8 cellular contexts compared by ENCODE assay signal in the genomic region with DNA sequence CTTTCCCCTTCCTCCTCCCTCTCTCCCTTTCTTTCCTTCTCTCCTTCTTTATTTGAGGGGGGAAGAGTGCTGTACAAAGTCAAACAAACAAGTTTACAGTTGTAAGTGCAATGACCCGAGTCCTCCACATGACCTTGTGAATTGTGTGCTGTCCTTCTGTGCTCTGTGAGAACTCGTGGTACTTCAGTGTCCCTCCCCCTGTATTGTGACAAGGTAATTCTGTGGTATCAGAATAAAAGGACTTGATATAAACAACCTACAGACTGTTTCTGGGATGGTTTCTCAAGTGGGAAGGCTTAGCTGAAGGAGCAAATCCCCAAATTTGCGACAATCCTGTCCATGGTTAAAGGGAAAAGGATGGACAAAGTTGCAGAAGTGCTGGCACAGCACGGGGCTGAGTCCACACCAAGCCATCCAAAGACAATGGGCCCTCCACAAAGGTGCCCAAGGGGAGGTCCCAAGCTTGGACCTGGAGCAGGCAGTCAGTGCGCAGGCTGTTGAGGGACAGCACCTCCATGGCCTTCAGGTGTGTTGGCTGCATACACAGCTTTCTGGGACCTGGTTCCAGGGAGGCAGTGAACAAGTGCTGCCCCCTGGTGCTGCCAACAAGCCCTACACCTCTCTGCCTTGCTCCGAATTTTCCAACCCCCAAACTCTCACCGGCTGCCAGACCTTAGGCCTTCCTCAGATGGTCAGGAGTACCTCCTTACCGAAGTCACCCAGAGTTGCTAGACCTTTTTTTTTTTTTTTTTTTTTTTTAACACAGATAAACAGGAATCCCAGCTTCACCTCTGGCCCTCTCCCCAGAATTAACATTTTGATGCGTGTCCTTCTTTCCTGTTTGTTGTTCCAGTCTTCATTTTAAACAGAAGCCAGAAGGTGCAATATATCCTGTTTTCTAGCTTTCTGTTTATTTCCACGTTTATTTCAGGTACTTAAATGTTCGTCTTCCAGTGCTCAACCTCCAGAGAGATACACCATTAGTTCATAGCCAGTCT. TPM values are rescaled to one million over a fixed set of nuclear protein-coding genes. Genes with fewer than 3 reads are reported as not detected.
DNase-seq lines count a peak whose midpoint lies in the region; ATAC-seq and TF ChIP-seq lines count a peak whose summit lies in the region.

No MANE protein-coding gene starts in this region.

- H2BK15ac ChIP-seq in mesendoderm (replicated peaks; ENCODE audit: low read depth) = no peak overlapping the region

- H3K4me2 ChIP-seq in mesendoderm (ENCODE audit: low read length) = no peak overlapping the region

- H3K79me1 ChIP-seq in mesendoderm (ENCODE audit: low read length) = peaks cover 17% of the 10 kb centered on the region

- H3K4me3 ChIP-seq in dorsolateral prefrontal cortex = peak overlapping the region in 1 of 59 donors; percentile 6
- H3K4me3 ChIP-seq in mesendoderm (ENCODE audit: low read length) = no peak overlapping the region

- no peak overlapping the region for H2BK5ac ChIP-seq in mesendoderm (ENCODE audit: low read length)

- intact Hi-C loops in Right ventricle myocardium superior (cut with DNase I) = loop anchor here (5.0 to 10.0 kb wide), 2 partner anchors 134 to 207 kb away; no protein-coding TSS in a partner anchor
- intact Hi-C loops in Right ventricle myocardium inferior (cut with DNase I) = loop anchor here (1.0 to 5.0 kb wide), 2 partner anchors 132 to 204 kb away; no protein-coding TSS in a partner anchor
- intact Hi-C loops in dorsolateral prefrontal cortex (cut with DNase I) = loop anchor here (1.0 kb wide), 1 partner anchor 132 kb away; no protein-coding TSS in a partner anchor

- no peak overlapping the region for H4K5ac ChIP-seq in mesendoderm (ENCODE audit: low read length)

- peak overlapping the region; percentile 33 for H3K9ac ChIP-seq in mesendoderm (ENCODE audit: low read length)

- DNase-seq in Right ventricle myocardium superior (peak; percentile 66), Right ventricle myocardium inferior (ENCODE audit: missing footprints) (no peak), dorsolateral prefrontal cortex (peak in 9 of 10 donors; percentile 50 to 86 (median 73)), mesendoderm (peak; percentile 87), NCI-H526 (lab: John Stamatoyannopoulos, UW) (no peak)
- peak; percentile 69 to 72 for DNase-seq in activated CD4-positive, alpha-beta T cell treated with anti-CD3 and anti-CD28 coated beads for 4 hours
- DNase-seq in stimulated activated CD8-positive, alpha-beta memory T cell treated with anti-CD3 and anti-CD28 coated beads, Interleukin-7, amount 100 ng/mL, for 48 hours (ENCODE audit: extremely low read depth in 1 of 2, low read depth in 1 of 2) = peak; percentile 44 to 52
- DNase-seq in effector CD8-positive, alpha-beta T cell (lab: John Stamatoyannopoulos, UW) = no peak

- no peak overlapping the region for H3K23ac ChIP-seq in mesendoderm (ENCODE audit: low read length)

- no peak overlapping the region for H2AK5ac ChIP-seq in mesendoderm (ENCODE audit: low read length)

- H4K8ac ChIP-seq in mesendoderm (ENCODE audit: low read depth, low read length) = no peak overlapping the region

- H3K56ac ChIP-seq in mesendoderm (ENCODE audit: low read length) = no peak overlapping the region

- no CpG with 5 or more reads among the region's 11 CpGs for WGBS in mesendoderm (ENCODE audit: extremely low coverage, insufficient coverage, low lambda C conversion rate)

- peaks cover 6% of the 10 kb centered on the region for H3K4me1 ChIP-seq in mesendoderm (ENCODE audit: control insufficient read depth, low read depth, low read length)

- peak; percentile 64 to 87 (median 82) for TF ChIP-seq CTCF in dorsolateral prefrontal cortex (IDR thresholded peaks at IDR 0.05 in 54 of 56, conservative IDR thresholded peaks at IDR 0.05 in 2 of 56; ENCODE audit: low read depth in 1 of 56, partially characterized antibody in 56 of 56)

- H3K36me3 ChIP-seq in mesendoderm (ENCODE audit: control insufficient read depth, insufficient read depth, low read length) = peaks cover 3% of the 10 kb centered on the region

- no peaks in the 10 kb centered on the region for H3K27me3 ChIP-seq in dorsolateral prefrontal cortex
- no peaks in the 10 kb centered on the region for H3K27me3 ChIP-seq in mesendoderm (ENCODE audit: insufficient read depth, low read length, poor library complexity)

- H3K27ac ChIP-seq in dorsolateral prefrontal cortex (peak overlapping the region in 9 of 59 donors; percentile 10 to 75 (median 28)), mesendoderm (ENCODE audit: low read depth, low read length) (no peak overlapping the region)

- no peak overlapping the region for H2BK120ac ChIP-seq in mesendoderm (ENCODE audit: low read depth, low read length)

- peaks cover 10% of the 10 kb centered on the region for H3K79me2 ChIP-seq in mesendoderm (ENCODE audit: control insufficient read depth, insufficient read depth, low read length)

- H3K18ac ChIP-seq in mesendoderm (ENCODE audit: low read length) = no peak overlapping the region

- ATAC-seq in Right ventricle myocardium superior (ENCODE audit: poor library complexity) = peak; percentile 14
- ATAC-seq in Right ventricle myocardium inferior = no peak

- no peak overlapping the region for H3K4ac ChIP-seq in mesendoderm (ENCODE audit: low read depth, low read length)

RNA-seq across cellular contexts. Expression of a gene that starts 2.6 kb away (rescaled TPM):
- total RNA-seq in Right ventricle myocardium superior (103 TPM), Right ventricle myocardium inferior (99.5 TPM), dorsolateral prefrontal cortex (100 to 1,000 TPM in 17 of 120 experiments, 10 to 100 TPM in 103; 53.0 to 121 (median 85.4) TPM)
- 77.8 TPM for polyA plus RNA-seq in mesendoderm (2013, experiment 1 of 2)
- polyA plus RNA-seq in mesendoderm (2013, experiment 2 of 2) = 76.2 TPM

RNA-seq across cellular contexts. Expression of a gene that starts 17.7 kb away (rescaled TPM):
- total RNA-seq in Right ventricle myocardium superior (3.7 TPM), Right ventricle myocardium inferior (4.6 TPM), dorsolateral prefrontal cortex (10 to 100 TPM in 114 of 120 experiments, 1 to 10 TPM in 6; 8.8 to 30.0 (median 15.2) TPM)
- 3.5 TPM for polyA plus RNA-seq in mesendoderm (2013, experiment 1 of 2)
- polyA plus RNA-seq in mesendoderm (2013, experiment 2 of 2) = 3.7 TPM

RNA-seq across cellular contexts. Expression of a gene that starts 17.8 kb away (rescaled TPM):
- total RNA-seq in Right ventricle myocardium superior = 47.9 TPM
- total RNA-seq in Right ventricle myocardium inferior = 46.1 TPM
- total RNA-seq in dorsolateral prefrontal cortex = 100 to 1,000 TPM in 1 of 120 experiments, 10 to 100 TPM in 119; 43.7 to 103 (median 67.5) TPM
- 16.4 TPM for polyA plus RNA-seq in mesendoderm (2013, experiment 1 of 2)
- polyA plus RNA-seq in mesendoderm (2013, experiment 2 of 2) = 14.8 TPM

RNA-seq across cellular contexts. Expression of a gene that starts 47.9 kb away (rescaled TPM):
- total RNA-seq in Right ventricle myocardium superior = not detected
- total RNA-seq in Right ventricle myocardium inferior = not detected
- total RNA-seq in dorsolateral prefrontal cortex = 1 to 10 TPM in 1 of 120 experiments, under 1 TPM in 12, not detected in 107; 0.22 to 1.6 (median 0.32) TPM
- polyA plus RNA-seq in mesendoderm (2013, experiment 1 of 2) = 1.3 TPM
- 1.1 TPM for polyA plus RNA-seq in mesendoderm (2013, experiment 2 of 2)

RNA-seq across cellular contexts. Expression of a gene that starts 52.2 kb away (rescaled TPM):
- total RNA-seq in Right ventricle myocardium superior (15.7 TPM), Right ventricle myocardium inferior (18.1 TPM), dorsolateral prefrontal cortex (10 to 100 TPM; 10.6 to 25.4 (median 17.0) TPM)
- 16.1 TPM for polyA plus RNA-seq in mesendoderm (2013, experiment 1 of 2)
- polyA plus RNA-seq in mesendoderm (2013, experiment 2 of 2) = 15.8 TPM

Comparison
In these comparisons a context has a peak if more than half of its experiments do, and no peak if none do; other contexts are left out.
1. DNase-seq: peak in Right ventricle myocardium superior (single experiment), activated CD4-positive, alpha-beta T cell treated with anti-CD3 and anti-CD28 coated beads for 4 hours (2 of 2), dorsolateral prefrontal cortex (9 of 10), mesendoderm (single experiment) and stimulated activated CD8-positive, alpha-beta memory T cell treated with anti-CD3 and anti-CD28 coated beads, Interleukin-7, amount 100 ng/mL, for 48 hours (2 of 2); none in Right ventricle myocardium inferior (single experiment), NCI-H526 (0 of 2) and effector CD8-positive, alpha-beta T cell (single experiment).